Comparison of ENCODE assay signal across 31 cellular contexts in the genomic region with DNA sequence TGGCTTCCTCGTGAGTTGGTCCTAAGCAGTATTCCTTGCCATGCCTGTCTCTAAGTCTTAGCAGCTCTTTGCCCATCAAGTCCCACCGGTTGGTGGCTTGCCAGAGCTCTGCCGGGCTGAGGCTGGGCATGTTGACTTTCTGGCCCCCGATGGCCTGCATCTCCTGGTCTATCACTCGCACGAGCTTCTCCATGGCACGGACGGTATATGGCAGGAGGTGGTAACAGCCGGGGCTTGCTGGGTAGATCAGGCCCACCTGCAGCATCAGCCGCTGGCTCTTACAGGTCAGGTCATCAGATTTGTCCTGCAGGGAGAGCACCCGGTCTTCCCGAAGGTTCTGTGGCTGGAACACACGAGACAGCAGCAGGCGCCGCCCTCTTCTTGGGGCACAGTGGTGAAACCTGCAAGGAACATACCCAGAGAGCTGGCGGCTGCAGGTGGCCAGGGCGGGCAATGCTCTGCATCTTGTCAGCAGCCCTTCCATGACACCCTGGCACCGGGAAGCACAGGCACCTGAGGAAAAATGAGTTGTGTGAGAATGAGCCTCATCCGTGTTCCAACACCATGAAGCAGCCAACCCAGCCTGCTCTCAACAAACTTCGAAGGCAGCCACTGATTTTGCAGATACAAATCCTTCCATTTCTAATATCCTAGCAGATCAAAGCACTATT. TPM values are rescaled to one million over a fixed set of nuclear protein-coding genes. Genes with fewer than 3 reads are reported as not detected.
"Had no signal": no experiment of that assay in that cellular context is flagged by ENCODE, and none has a peak within 500 bp of the region (broad histone marks: within the 10 kb centered on the region; RNA-seq: fewer than 3 reads in every experiment).

No MANE protein-coding gene starts in this region.

- H3K27me3 Mint-ChIP-seq: dendritic cell treated with granulocyte-macrophage colony-stimulating factor and Interleukin-4, amounts not matched to agents 40 ng/mL and 50 ng/mL, for 4 days; effector memory CD8-positive, alpha-beta T cell had no signal

- DNase-seq: colonic mucosa; cortex of kidney; effector CD8-positive, alpha-beta T cell; effector memory CD8-positive, alpha-beta T cell; endodermal cell; erythroblast; esophagus squamous epithelium; foreskin fibroblast; foreskin melanocyte; gastrocnemius medialis; glutamatergic neuron; head of caudate nucleus; heart right ventricle; hippocampal formation; left cardiac atrium; left lung; left ventricle myocardium superior; lower lobe of right lung; mesenchymal stem cell; mucosa of descending colon had no signal

- H3K9me3 ChIP-seq: colonic mucosa, esophagus squamous epithelium, gastrocnemius medialis, heart right ventricle, left lung, lower lobe of right lung, mucosa of descending colon had no signal

- H3K27ac Mint-ChIP-seq: dendritic cell treated with granulocyte-macrophage colony-stimulating factor and Interleukin-4, amounts not matched to agents 40 ng/mL and 50 ng/mL, for 4 days; effector memory CD8-positive, alpha-beta T cell; endodermal cell; mesothelial cell of epicardium had no signal

- H3K9me3 Mint-ChIP-seq: dendritic cell treated with granulocyte-macrophage colony-stimulating factor and Interleukin-4, amounts not matched to agents 40 ng/mL and 50 ng/mL, for 4 days; effector memory CD8-positive, alpha-beta T cell; endodermal cell; mesothelial cell of epicardium had no signal

- H3K4me3 Mint-ChIP-seq: dendritic cell treated with granulocyte-macrophage colony-stimulating factor and Interleukin-4, amounts not matched to agents 40 ng/mL and 50 ng/mL, for 4 days; effector memory CD8-positive, alpha-beta T cell; endodermal cell; mesothelial cell of epicardium had no signal

- H3K27me3 ChIP-seq: colonic mucosa, esophagus squamous epithelium, gastrocnemius medialis, heart right ventricle, left lung had no signal

- H3K4me1 ChIP-seq: colonic mucosa had no signal

- H3K27ac ChIP-seq: colonic mucosa, epithelial cell of prostate, esophagus squamous epithelium, gastrocnemius medialis, heart right ventricle, left lung, lower lobe of right lung had no signal

- H3K4me3 ChIP-seq: colonic mucosa, esophagus squamous epithelium, gastrocnemius medialis, heart right ventricle, left lung, lower lobe of right lung, mucosa of descending colon had no signal

- FAIRE-seq: endometrium, islet of Langerhans, keratinocyte had no signal

- H3K36me3 ChIP-seq: colonic mucosa had no signal

RNA-seq across cellular contexts. Expression of gene TTC22, which starts 42.3 kb away (rescaled TPM):
- total RNA-seq: dermis microvascular lymphatic vessel endothelial cell, glomerular endothelial cell, lung microvascular endothelial cell, mesenteric fat pad, myocyte had no signal
